Comparison of ENCODE assay signal across 13 cellular contexts in the genomic region with DNA sequence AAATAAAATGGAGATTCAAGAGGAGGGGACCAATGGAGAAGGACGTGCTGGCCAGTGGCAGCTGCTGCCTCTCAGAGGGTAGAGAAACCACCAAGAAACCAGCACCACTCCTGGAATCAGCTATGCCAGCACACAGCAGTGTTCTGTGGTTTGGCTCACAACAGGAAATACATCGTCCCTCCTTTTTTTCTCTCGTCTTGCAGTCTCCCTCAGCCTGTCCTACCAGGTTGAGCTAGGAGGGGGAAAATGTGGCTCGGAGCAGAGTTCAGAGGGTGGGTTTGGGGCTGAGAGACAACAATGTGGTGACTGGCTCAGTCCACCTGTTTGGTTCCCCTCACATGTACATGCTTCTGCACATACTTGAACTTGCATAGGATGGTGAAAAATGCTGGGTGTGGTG. TPM values are rescaled to one million over a fixed set of nuclear protein-coding genes. Genes with fewer than 3 reads are reported as not detected.
DNase-seq lines count a peak whose midpoint lies in the region; ATAC-seq, FAIRE-seq and TF ChIP-seq lines count a peak whose summit lies in the region.
"Had no signal": no experiment of that assay in that cellular context is flagged by ENCODE, and none has a peak within 500 bp of the region (broad histone marks: within the 10 kb centered on the region; RNA-seq: fewer than 3 reads in every experiment).

No MANE protein-coding gene starts in this region.

- BruUV-seq in HepG2 (replicated peaks; lab: Mats Ljungman, UMichigan): no TSS peak

- H3K9ac ChIP-seq in HepG2 (ENCODE audit: insufficient read depth, low read depth, low read length): no peak overlapping the region
- H3K9ac ChIP-seq in astrocyte (ENCODE audit: low read length): no peak overlapping the region

- no peaks in the 10 kb centered on the region for H3K9me3 ChIP-seq in HepG2 (ENCODE audit: low read length)
- no peaks in the 10 kb centered on the region for H3K9me3 ChIP-seq in right lobe of liver
- no peaks in the 10 kb centered on the region for H3K9me3 ChIP-seq in astrocyte (ENCODE audit: insufficient read depth, low read depth, low read length)
- H3K9me3 ChIP-seq: upper lobe of left lung had no signal

- 45% methylated on average over 4 of the region's 4 CpGs for WGBS in HepG2 (ENCODE audit: low lambda C conversion rate)
- WGBS in right lobe of liver (ENCODE audit: insufficient coverage, low coverage, low lambda C conversion rate, missing lambda C conversion rate): 64% methylated on average over 4 of the region's 4 CpGs

- ATAC-seq in HepG2 (peak; percentile 21), right lobe of liver (no peak), GM18867 (IDR thresholded peaks at IDR 0.05; ENCODE audit: unreplicated experiment) (no peak), Right ventricle myocardium superior (ENCODE audit: poor library complexity) (no peak)
- ATAC-seq: HCT116 had no signal

- TF ChIP-seq EP300 in HepG2 (IDR thresholded peaks at IDR 0.05; ENCODE audit: low read depth in 2 of 2, low read length in 2 of 2) (no peak), HepG2 (CRISPR knock-in tag; IDR thresholded peaks at IDR 0.05; ENCODE audit: borderline replicate concordance) (no peak)

- H3K36me3 ChIP-seq in HepG2 (replicated peaks in 1 of 2; ENCODE audit: control insufficient read depth in 1 of 2, insufficient read depth in 2 of 2, low read length in 2 of 2) (peaks cover 9 to 18% of the 10 kb centered on the region in 2 experiments), right lobe of liver (peaks cover 0 to 16% (median 10%) of the 10 kb centered on the region in 4 donors), astrocyte (ENCODE audit: insufficient read depth, low read length) (peaks cover 8% of the 10 kb centered on the region)

- FAIRE-seq in HepG2 (lab: Jason Lieb, UNC) (no peak), astrocyte (lab: Jason Lieb, UNC) (no peak)

- H3K36me3 Mint-ChIP-seq in astrocyte (ENCODE audit: low read depth, unreplicated experiment) (peaks cover 21% of the 10 kb centered on the region), type B pancreatic cell (peaks cover 7% of the 10 kb centered on the region)

- no peaks in the 10 kb centered on the region for H3K9me3 Mint-ChIP-seq in astrocyte (ENCODE audit: unreplicated experiment)
- H3K9me3 Mint-ChIP-seq in type B pancreatic cell: no peaks in the 10 kb centered on the region

- H2AFZ ChIP-seq in HepG2 (ENCODE audit: low read length) (no peak overlapping the region), astrocyte (ENCODE audit: low read depth, low read length) (no peak overlapping the region)

- H3K27ac ChIP-seq in HepG2 (ENCODE audit: extremely low read length, insufficient read depth, low read length) (no peak overlapping the region), right lobe of liver (no peak overlapping the region), RWPE1 (peak overlapping the region; percentile 18), astrocyte (ENCODE audit: low read depth, low read length) (no peak overlapping the region)
- H3K27ac ChIP-seq: SK-N-MC, upper lobe of left lung had no signal

- intact Hi-C loops in HepG2 (cut with micrococcal nuclease; ENCODE audit: unreplicated experiment) (loop anchor here (1.0 kb wide), 1 partner anchor 44 kb away; no protein-coding TSS in a partner anchor), right lobe of liver (cut with DNase I) (loop anchor here in 1 of 2 donors (10.0 kb wide), 1 partner anchor 47 kb away; no protein-coding TSS in a partner anchor), Right ventricle myocardium superior (cut with DNase I) (no loop called here)

- H3K4me3 Mint-ChIP-seq in astrocyte (ENCODE audit: unreplicated experiment) (peak overlapping the region; percentile 20), type B pancreatic cell (no peak overlapping the region)

- CTCF ChIA-PET in HepG2 (lab: Yijun Ruan, JAX; ENCODE audit: low intra/inter-chr PET ratio, low total read pairs): no interaction called here
- CTCF ChIA-PET in RWPE1 (lab: Yijun Ruan, JAX): interaction anchor here (0.6 to 4.0 kb wide), 3 partner anchors 38 to 358 kb away, joined by 3 to 28 read pairs (median 4); no protein-coding TSS in a partner anchor

- H3K4me3 ChIP-seq in HepG2 (replicated peaks in 1 of 3; ENCODE audit: insufficient read depth in 1 of 3, low read depth in 2 of 3, low read length in 3 of 3) (no peak overlapping the region), right lobe of liver (no peak overlapping the region), astrocyte (ENCODE audit: insufficient read depth, low read depth, low read length) (no peak overlapping the region)
- H3K4me3 ChIP-seq: SK-N-MC, upper lobe of left lung had no signal

- no peak for TF ChIP-seq POLR2A in HepG2 (IDR thresholded peaks at IDR 0.05; ENCODE audit: insufficient read depth in 1 of 2, low read depth in 2 of 2, low read length in 2 of 2)
- no peak for TF ChIP-seq POLR2A in right lobe of liver (IDR thresholded peaks at IDR 0.05)

- H3K79me2 ChIP-seq in HepG2 (ENCODE audit: insufficient read depth, low read length) (no peaks in the 10 kb centered on the region), astrocyte (ENCODE audit: insufficient read depth, low read length) (no peaks in the 10 kb centered on the region)

- in situ Hi-C loops in HepG2 (cut with HindIII; ENCODE audit: extremely low pct_ligation_motif_present, low pct_unique_long_range_greater_than_20kb): no loop called here

- no peak overlapping the region for H3K4me2 ChIP-seq in HepG2 (ENCODE audit: low read depth, low read length)
- no peak overlapping the region for H3K4me2 ChIP-seq in astrocyte (ENCODE audit: low read length)

- H3K4me1 ChIP-seq in HepG2 (ENCODE audit: insufficient read depth, low read length) (peaks cover 20% of the 10 kb centered on the region), right lobe of liver (no peaks in the 10 kb centered on the region), astrocyte (ENCODE audit: insufficient read depth, low read length) (peaks cover 5% of the 10 kb centered on the region)
- H3K4me1 ChIP-seq: upper lobe of left lung had no signal

- H3K27me3 Mint-ChIP-seq in astrocyte (ENCODE audit: low read depth, unreplicated experiment) (no peaks in the 10 kb centered on the region), type B pancreatic cell (no peaks in the 10 kb centered on the region)

- no peak for TF ChIP-seq RAD21 in HepG2 (CRISPR knock-in tag; IDR thresholded peaks at IDR 0.05)

- TF ChIP-seq CTCF in HepG2 (CRISPR knock-in tag; IDR thresholded peaks at IDR 0.05) (no peak), right lobe of liver (IDR thresholded peaks at IDR 0.05) (no peak), RWPE1 (conservative IDR thresholded peaks at IDR 0.05; ENCODE audit: low read depth) (no peak), astrocyte (IDR thresholded peaks at IDR 0.05; ENCODE audit: insufficient read depth, low read depth, low read length) (no peak), type B pancreatic cell (conservative IDR thresholded peaks at IDR 0.05) (no peak)

- H3K27ac Mint-ChIP-seq in astrocyte (ENCODE audit: unreplicated experiment) (no peak overlapping the region), type B pancreatic cell (peak overlapping the region; percentile 74)

- H4K20me1 ChIP-seq in HepG2 (ENCODE audit: insufficient read depth, low read length) (no peaks in the 10 kb centered on the region), astrocyte (ENCODE audit: insufficient read depth, low read length) (no peaks in the 10 kb centered on the region)

- H3K27me3 ChIP-seq in HepG2 (ENCODE audit: control insufficient read depth in 1 of 2, insufficient read depth in 2 of 2, low read length in 2 of 2) (no peaks in the 10 kb centered on the region), right lobe of liver (no peaks in the 10 kb centered on the region), astrocyte (ENCODE audit: insufficient read depth, low read length) (no peaks in the 10 kb centered on the region)
- H3K27me3 ChIP-seq: upper lobe of left lung had no signal

- no peak for DNase-seq in HepG2 (ENCODE audit: low spot score)
- no peak for DNase-seq in right lobe of liver
- no peak for DNase-seq in RWPE1 (ENCODE audit: low spot score)
- DNase-seq in astrocyte (ENCODE audit: low read depth): no peak
- no peak for DNase-seq in type B pancreatic cell (ENCODE audit: extremely low spot score, unreplicated experiment)
- no peak for DNase-seq in NCI-H1105 treated with DMSO at 0.1 percent for 48 hours (lab: John Stamatoyannopoulos, UW)
- DNase-seq in Right ventricle myocardium superior: no peak
- DNase-seq: C1 segment of cervical spinal cord, NCI-H526, upper lobe of left lung had no signal

- POLR2A ChIA-PET in HepG2 (lab: Yijun Ruan, JAX): interaction anchor here (0.8 kb wide), 1 partner anchor 46 kb away, joined by 3 read pairs; no protein-coding TSS in a partner anchor
- POLR2A ChIA-PET in RWPE1 (lab: Yijun Ruan, JAX; ENCODE audit: low non-redundant PET): interaction anchor here (0.6 kb wide), 1 partner anchor 85 kb away, joined by 6 read pairs; no protein-coding TSS in a partner anchor

- H3K4me1 Mint-ChIP-seq in astrocyte (ENCODE audit: low read depth, unreplicated experiment) (peaks cover 9% of the 10 kb centered on the region), type B pancreatic cell (ENCODE audit: unreplicated experiment) (no peaks in the 10 kb centered on the region)

RNA-seq across cellular contexts. Expression of gene SLC16A5, which starts 19.9 kb away (rescaled TPM):
- total RNA-seq in HepG2 (2016; rRNA removed; fragmentation: Illumina TruSeq; extraction: Trizol) (0.42 and 0.69 TPM in 2 replicates), right lobe of liver (1 to 10 TPM; 1.2 to 3.7 (median 1.7) TPM), astrocyte (7.1 and 10.6 TPM in 2 replicates), type B pancreatic cell (ENCODE audit: low replicate concordance) (16.4 and 42.0 TPM in 2 replicates), Right ventricle myocardium superior (6.5 TPM)
- total RNA-seq in HepG2 (2016; cell fraction: cytosol; rRNA removed; fragmentation: Illumina TruSeq; extraction: Trizol; ENCODE audit: low read depth): 0.20 TPM in 1 of 2 replicates, not detected in the other
- total RNA-seq in HepG2 (2016; cell fraction: insoluble cytoplasmic fraction; rRNA removed; fragmentation: Illumina TruSeq; extraction: Trizol): 0.18 and 0.41 TPM in 2 replicates
- total RNA-seq in HepG2 (2016; cell fraction: membrane; rRNA removed; fragmentation: Illumina TruSeq; extraction: Trizol): 0.41 and 0.56 TPM in 2 replicates
- 0.50 and 0.63 TPM in 2 replicates for total RNA-seq in HepG2 (2016; cell fraction: nucleus; rRNA removed; fragmentation: Illumina TruSeq; extraction: Trizol)
- 5.6 and 10.9 TPM in 2 replicates for polyA plus RNA-seq in HepG2 (2011; rRNA removed)
- 5.4 and 6.9 TPM in 2 replicates for polyA plus RNA-seq in HepG2 (2011; cell fraction: cytosol; rRNA removed)
- polyA plus RNA-seq in HepG2 (2011; cell fraction: nucleus; rRNA removed): 29.9 and 34.7 TPM in 2 replicates
- polyA plus RNA-seq in HepG2 (2012): 2.2 and 2.9 TPM in 2 replicates
- polyA plus RNA-seq in HepG2 (2016; cell fraction: cytosol; fragmentation: Illumina TruSeq; extraction: Trizol; ENCODE audit: low read depth): 0.05 and 0.19 TPM in 2 replicates
- 0.27 and 0.41 TPM in 2 replicates for polyA plus RNA-seq in HepG2 (2016; cell fraction: insoluble cytoplasmic fraction; fragmentation: Illumina TruSeq; extraction: Trizol; ENCODE audit: low read depth)
- polyA plus RNA-seq in HepG2 (2016; cell fraction: membrane; fragmentation: Illumina TruSeq; extraction: Trizol; ENCODE audit: low read depth): 0.14 and 0.18 TPM in 2 replicates
- 0.77 and 1.00 TPM in 2 replicates for polyA plus RNA-seq in HepG2 (2016; cell fraction: nucleus; fragmentation: Illumina TruSeq; extraction: Trizol; ENCODE audit: insufficient read depth, low read depth)
- polyA minus RNA-seq in HepG2 (2011; rRNA and poly(A)+ RNA removed; ENCODE audit: low replicate concordance): 20.1 and 31.6 TPM in 2 replicates
- polyA minus RNA-seq in HepG2 (2011; cell fraction: cytosol; rRNA and poly(A)+ RNA removed): 4.4 and 5.7 TPM in 2 replicates
- 7.1 and 7.5 TPM in 2 replicates for polyA minus RNA-seq in HepG2 (2011; cell fraction: nucleus; rRNA and poly(A)+ RNA removed)

RNA-seq across cellular contexts. Expression of gene KCTD2, which starts 20.8 kb away (rescaled TPM):
- total RNA-seq in HepG2 (2016; rRNA removed; fragmentation: Illumina TruSeq; extraction: Trizol) (27.5 and 28.3 TPM in 2 replicates), right lobe of liver (10 to 100 TPM in 1 of 6 experiments, 1 to 10 TPM in 5; 7.2 to 10.3 (median 8.1) TPM), astrocyte (17.1 and 18.6 TPM in 2 replicates), type B pancreatic cell (ENCODE audit: low replicate concordance) (22.3 and 26.1 TPM in 2 replicates), Right ventricle myocardium superior (23.8 TPM)
- total RNA-seq in HepG2 (2016; cell fraction: cytosol; rRNA removed; fragmentation: Illumina TruSeq; extraction: Trizol; ENCODE audit: low read depth): 3.8 and 5.6 TPM in 2 replicates
- 24.3 and 26.6 TPM in 2 replicates for total RNA-seq in HepG2 (2016; cell fraction: insoluble cytoplasmic fraction; rRNA removed; fragmentation: Illumina TruSeq; extraction: Trizol)
- 15.3 and 15.8 TPM in 2 replicates for total RNA-seq in HepG2 (2016; cell fraction: membrane; rRNA removed; fragmentation: Illumina TruSeq; extraction: Trizol)
- 16.1 TPM in 2 replicates for total RNA-seq in HepG2 (2016; cell fraction: nucleus; rRNA removed; fragmentation: Illumina TruSeq; extraction: Trizol)
- 32.6 and 35.2 TPM in 2 replicates for polyA plus RNA-seq in HepG2 (2011; rRNA removed)
- 26.2 and 29.9 TPM in 2 replicates for polyA plus RNA-seq in HepG2 (2011; cell fraction: cytosol; rRNA removed)
- polyA plus RNA-seq in HepG2 (2011; cell fraction: nucleus; rRNA removed): 26.6 and 29.2 TPM in 2 replicates
- 15.9 and 21.3 TPM in 2 replicates for polyA plus RNA-seq in HepG2 (2012)
- polyA plus RNA-seq in HepG2 (2016; cell fraction: cytosol; fragmentation: Illumina TruSeq; extraction: Trizol; ENCODE audit: low read depth): 2.8 and 2.9 TPM in 2 replicates
- polyA plus RNA-seq in HepG2 (2016; cell fraction: insoluble cytoplasmic fraction; fragmentation: Illumina TruSeq; extraction: Trizol; ENCODE audit: low read depth): 23.4 and 28.3 TPM in 2 replicates
- polyA plus RNA-seq in HepG2 (2016; cell fraction: membrane; fragmentation: Illumina TruSeq; extraction: Trizol; ENCODE audit: low read depth): 9.8 and 10.2 TPM in 2 replicates
- 26.8 and 29.5 TPM in 2 replicates for polyA plus RNA-seq in HepG2 (2016; cell fraction: nucleus; fragmentation: Illumina TruSeq; extraction: Trizol; ENCODE audit: insufficient read depth, low read depth)
- polyA minus RNA-seq in HepG2 (2011; rRNA and poly(A)+ RNA removed; ENCODE audit: low replicate concordance): 25.3 and 27.5 TPM in 2 replicates
- 11.1 and 12.5 TPM in 2 replicates for polyA minus RNA-seq in HepG2 (2011; cell fraction: cytosol; rRNA and poly(A)+ RNA removed)
- 9.7 and 12.8 TPM in 2 replicates for polyA minus RNA-seq in HepG2 (2011; cell fraction: nucleus; rRNA and poly(A)+ RNA removed)

RNA-seq across cellular contexts. Expression of gene ATP5PD, which starts 21.1 kb away (rescaled TPM):
- total RNA-seq in HepG2 (2016; rRNA removed; fragmentation: Illumina TruSeq; extraction: Trizol) (428 and 565 TPM in 2 replicates), right lobe of liver (100 to 1,000 TPM; 145 to 262 (median 179) TPM), astrocyte (238 and 239 TPM in 2 replicates), type B pancreatic cell (ENCODE audit: low replicate concordance) (239 and 287 TPM in 2 replicates), Right ventricle myocardium superior (832 TPM)
- total RNA-seq in HepG2 (2016; cell fraction: cytosol; rRNA removed; fragmentation: Illumina TruSeq; extraction: Trizol; ENCODE audit: low read depth): 145 and 147 TPM in 2 replicates
- total RNA-seq in HepG2 (2016; cell fraction: insoluble cytoplasmic fraction; rRNA removed; fragmentation: Illumina TruSeq; extraction: Trizol): 423 and 597 TPM in 2 replicates
- total RNA-seq in HepG2 (2016; cell fraction: membrane; rRNA removed; fragmentation: Illumina TruSeq; extraction: Trizol): 127 and 132 TPM in 2 replicates
- 130 and 138 TPM in 2 replicates for total RNA-seq in HepG2 (2016; cell fraction: nucleus; rRNA removed; fragmentation: Illumina TruSeq; extraction: Trizol)
- polyA plus RNA-seq in HepG2 (2011; rRNA removed): 151 and 158 TPM in 2 replicates
- 234 and 269 TPM in 2 replicates for polyA plus RNA-seq in HepG2 (2011; cell fraction: cytosol; rRNA removed)
- polyA plus RNA-seq in HepG2 (2011; cell fraction: nucleus; rRNA removed): 56.2 and 75.0 TPM in 2 replicates
- 326 and 491 TPM in 2 replicates for polyA plus RNA-seq in HepG2 (2012)
- polyA plus RNA-seq in HepG2 (2016; cell fraction: cytosol; fragmentation: Illumina TruSeq; extraction: Trizol; ENCODE audit: low read depth): 154 and 165 TPM in 2 replicates
- polyA plus RNA-seq in HepG2 (2016; cell fraction: insoluble cytoplasmic fraction; fragmentation: Illumina TruSeq; extraction: Trizol; ENCODE audit: low read depth): 570 and 628 TPM in 2 replicates
- 119 and 124 TPM in 2 replicates for polyA plus RNA-seq in HepG2 (2016; cell fraction: membrane; fragmentation: Illumina TruSeq; extraction: Trizol; ENCODE audit: low read depth)
- polyA plus RNA-seq in HepG2 (2016; cell fraction: nucleus; fragmentation: Illumina TruSeq; extraction: Trizol; ENCODE audit: insufficient read depth, low read depth): 239 and 245 TPM in 2 replicates
- 144 and 283 TPM in 2 replicates for polyA minus RNA-seq in HepG2 (2011; rRNA and poly(A)+ RNA removed; ENCODE audit: low replicate concordance)
- 85.5 and 89.1 TPM in 2 replicates for polyA minus RNA-seq in HepG2 (2011; cell fraction: cytosol; rRNA and poly(A)+ RNA removed)
- polyA minus RNA-seq in HepG2 (2011; cell fraction: nucleus; rRNA and poly(A)+ RNA removed): 33.7 and 56.1 TPM in 2 replicates

RNA-seq across cellular contexts. Expression of gene ARMC7, which starts 41.9 kb away (rescaled TPM):
- total RNA-seq in HepG2 (2016; rRNA removed; fragmentation: Illumina TruSeq; extraction: Trizol) (4.2 and 4.4 TPM in 2 replicates), right lobe of liver (1 to 10 TPM; 4.7 to 6.3 (median 5.3) TPM), astrocyte (11.5 and 11.9 TPM in 2 replicates), type B pancreatic cell (ENCODE audit: low replicate concordance) (14.0 and 19.7 TPM in 2 replicates), Right ventricle myocardium superior (5.3 TPM)
- 1.8 TPM in 2 replicates for total RNA-seq in HepG2 (2016; cell fraction: cytosol; rRNA removed; fragmentation: Illumina TruSeq; extraction: Trizol; ENCODE audit: low read depth)
- 4.1 and 4.5 TPM in 2 replicates for total RNA-seq in HepG2 (2016; cell fraction: insoluble cytoplasmic fraction; rRNA removed; fragmentation: Illumina TruSeq; extraction: Trizol)
- total RNA-seq in HepG2 (2016; cell fraction: membrane; rRNA removed; fragmentation: Illumina TruSeq; extraction: Trizol): 3.8 and 4.0 TPM in 2 replicates
- total RNA-seq in HepG2 (2016; cell fraction: nucleus; rRNA removed; fragmentation: Illumina TruSeq; extraction: Trizol): 3.8 and 3.9 TPM in 2 replicates
- 3.9 and 5.1 TPM in 2 replicates for polyA plus RNA-seq in HepG2 (2011; rRNA removed)
- 4.8 TPM in 2 replicates for polyA plus RNA-seq in HepG2 (2011; cell fraction: cytosol; rRNA removed)
- 6.2 and 6.9 TPM in 2 replicates for polyA plus RNA-seq in HepG2 (2011; cell fraction: nucleus; rRNA removed)
- 6.6 and 10.2 TPM in 2 replicates for polyA plus RNA-seq in HepG2 (2012)
- 2.1 and 2.2 TPM in 2 replicates for polyA plus RNA-seq in HepG2 (2016; cell fraction: cytosol; fragmentation: Illumina TruSeq; extraction: Trizol; ENCODE audit: low read depth)
- 8.6 and 11.0 TPM in 2 replicates for polyA plus RNA-seq in HepG2 (2016; cell fraction: insoluble cytoplasmic fraction; fragmentation: Illumina TruSeq; extraction: Trizol; ENCODE audit: low read depth)
- polyA plus RNA-seq in HepG2 (2016; cell fraction: membrane; fragmentation: Illumina TruSeq; extraction: Trizol; ENCODE audit: low read depth): 4.0 and 4.8 TPM in 2 replicates
- polyA plus RNA-seq in HepG2 (2016; cell fraction: nucleus; fragmentation: Illumina TruSeq; extraction: Trizol; ENCODE audit: insufficient read depth, low read depth): 7.7 and 8.7 TPM in 2 replicates
- polyA minus RNA-seq in HepG2 (2011; rRNA and poly(A)+ RNA removed; ENCODE audit: low replicate concordance): 9.1 and 17.2 TPM in 2 replicates
- 4.5 and 4.6 TPM in 2 replicates for polyA minus RNA-seq in HepG2 (2011; cell fraction: cytosol; rRNA and poly(A)+ RNA removed)
- polyA minus RNA-seq in HepG2 (2011; cell fraction: nucleus; rRNA and poly(A)+ RNA removed): 7.9 and 8.1 TPM in 2 replicates

RNA-seq across cellular contexts. Expression of gene MRPL58, which starts 55.4 kb away (rescaled TPM):
- total RNA-seq in HepG2 (2016; rRNA removed; fragmentation: Illumina TruSeq; extraction: Trizol) (68.9 and 101 TPM in 2 replicates), right lobe of liver (100 to 1,000 TPM in 1 of 6 experiments, 10 to 100 TPM in 5; 23.7 to 112 (median 28.1) TPM), astrocyte (23.8 and 24.4 TPM in 2 replicates), type B pancreatic cell (ENCODE audit: low replicate concordance) (27.9 and 28.5 TPM in 2 replicates), Right ventricle myocardium superior (46.6 TPM)
- 22.8 and 26.1 TPM in 2 replicates for total RNA-seq in HepG2 (2016; cell fraction: cytosol; rRNA removed; fragmentation: Illumina TruSeq; extraction: Trizol; ENCODE audit: low read depth)
- 68.9 and 107 TPM in 2 replicates for total RNA-seq in HepG2 (2016; cell fraction: insoluble cytoplasmic fraction; rRNA removed; fragmentation: Illumina TruSeq; extraction: Trizol)
- 25.3 and 26.8 TPM in 2 replicates for total RNA-seq in HepG2 (2016; cell fraction: membrane; rRNA removed; fragmentation: Illumina TruSeq; extraction: Trizol)
- 19.6 and 20.1 TPM in 2 replicates for total RNA-seq in HepG2 (2016; cell fraction: nucleus; rRNA removed; fragmentation: Illumina TruSeq; extraction: Trizol)
- polyA plus RNA-seq in HepG2 (2011; rRNA removed): 39.7 and 44.9 TPM in 2 replicates
- 48.5 and 51.2 TPM in 2 replicates for polyA plus RNA-seq in HepG2 (2011; cell fraction: cytosol; rRNA removed)
- 12.5 and 12.9 TPM in 2 replicates for polyA plus RNA-seq in HepG2 (2011; cell fraction: nucleus; rRNA removed)
- polyA plus RNA-seq in HepG2 (2012): 31.5 and 33.0 TPM in 2 replicates
- 17.5 and 19.1 TPM in 2 replicates for polyA plus RNA-seq in HepG2 (2016; cell fraction: cytosol; fragmentation: Illumina TruSeq; extraction: Trizol; ENCODE audit: low read depth)
- 94.5 and 112 TPM in 2 replicates for polyA plus RNA-seq in HepG2 (2016; cell fraction: insoluble cytoplasmic fraction; fragmentation: Illumina TruSeq; extraction: Trizol; ENCODE audit: low read depth)
- 18.1 and 20.4 TPM in 2 replicates for polyA plus RNA-seq in HepG2 (2016; cell fraction: membrane; fragmentation: Illumina TruSeq; extraction: Trizol; ENCODE audit: low read depth)
- polyA plus RNA-seq in HepG2 (2016; cell fraction: nucleus; fragmentation: Illumina TruSeq; extraction: Trizol; ENCODE audit: insufficient read depth, low read depth): 39.1 and 44.7 TPM in 2 replicates
- polyA minus RNA-seq in HepG2 (2011; rRNA and poly(A)+ RNA removed; ENCODE audit: low replicate concordance): 22.4 and 24.3 TPM in 2 replicates
- 14.2 and 15.5 TPM in 2 replicates for polyA minus RNA-seq in HepG2 (2011; cell fraction: cytosol; rRNA and poly(A)+ RNA removed)
- polyA minus RNA-seq in HepG2 (2011; cell fraction: nucleus; rRNA and poly(A)+ RNA removed): 6.1 and 8.4 TPM in 2 replicates
